Comparison of ENCODE assay signal across 20 cellular contexts in genomic region chr22:39635719-39636118, GRCh38.
DNase-seq lines count a peak whose midpoint lies in the region; ATAC-seq, FAIRE-seq and TF ChIP-seq lines count a peak whose summit lies in the region.
"Had no signal": no experiment of that assay in that cellular context is flagged by ENCODE, and none has a peak within 500 bp of the region (broad histone marks: within the 10 kb centered on the region; RNA-seq: fewer than 3 reads in every experiment).

No MANE protein-coding gene starts in this region.

- H3K36me3 Mint-ChIP-seq in endodermal cell (ENCODE audit: low read depth): no peaks in the 10 kb centered on the region
- H3K36me3 Mint-ChIP-seq: CD4-positive, CD25-positive, alpha-beta regulatory T cell had no signal

- H3K4me1 Mint-ChIP-seq in endodermal cell: peaks cover 1% of the 10 kb centered on the region

- H3K4me2 ChIP-seq in PC-9: peak overlapping the region; percentile 61

- peaks cover 34% of the 10 kb centered on the region for H3F3A ChIP-seq in PC-9 (ENCODE audit: insufficient read depth, low read depth)

- BruUV-seq in PC-9 (replicated peaks; lab: Mats Ljungman, UMichigan): no TSS peak

- intact Hi-C loops in Right ventricle myocardium inferior (cut with DNase I) (no loop called here), Right ventricle myocardium superior (cut with DNase I) (no loop called here), PC-9 (cut with micrococcal nuclease; ENCODE audit: unreplicated experiment) (no loop called here), body of pancreas (cut with DNase I) (no loop called here)

- in situ Hi-C loops in brain microvascular endothelial cell (cut with HindIII; ENCODE audit: low pct_ligation_motif_present, low sequenced_read_pairs): no loop called here

- no peaks in the 10 kb centered on the region for H4K20me1 ChIP-seq in PC-9 (ENCODE audit: insufficient read depth)

- H3K9me3 Mint-ChIP-seq in endodermal cell: no peaks in the 10 kb centered on the region

- H3K9ac ChIP-seq in endodermal cell (ENCODE audit: extremely low read depth, low read length, poor library complexity, severe bottlenecking): no peak overlapping the region

- H3K4me3 ChIP-seq in PC-9 (no peak overlapping the region), endodermal cell (ENCODE audit: low read length) (no peak overlapping the region), body of pancreas (no peak overlapping the region), brain microvascular endothelial cell (ENCODE audit: low read depth, low read length) (no peak overlapping the region)
- H3K4me3 ChIP-seq: HAP-1, K562, Peyer's patch had no signal

- H3K36me3 ChIP-seq in PC-9 (ENCODE audit: low read depth) (no peaks in the 10 kb centered on the region), endodermal cell (ENCODE audit: control insufficient read depth, insufficient read depth, low read length) (no peaks in the 10 kb centered on the region), body of pancreas (replicated peaks in 1 of 2; ENCODE audit: insufficient read depth in 1 of 2, low read depth in 2 of 2) (no peaks in the 10 kb centered on the region), brain microvascular endothelial cell (replicated peaks) (no peaks in the 10 kb centered on the region)
- H3K36me3 ChIP-seq: HAP-1, Peyer's patch had no signal

- POLR2A ChIA-PET in PC-9 (lab: Charles Lee; ENCODE audit: unreplicated experiment): interaction anchor here (0.6 kb wide), 1 partner anchor 110 kb away, joined by 3 read pairs; no protein-coding TSS in a partner anchor

- CTCF ChIA-PET in PC-9 (lab: Charles Lee): interaction anchor here (0.5 to 0.6 kb wide), 2 partner anchors 43 to 191 kb away, joined by 3 to 5 read pairs; no protein-coding TSS in a partner anchor

- no peaks in the 10 kb centered on the region for H3K27me3 ChIP-seq in PC-9 (ENCODE audit: insufficient read depth, low read depth)
- no peaks in the 10 kb centered on the region for H3K27me3 ChIP-seq in endodermal cell (ENCODE audit: control insufficient read depth, insufficient read depth, low read length, poor library complexity, severe bottlenecking)
- H3K27me3 ChIP-seq in body of pancreas: no peaks in the 10 kb centered on the region
- no peaks in the 10 kb centered on the region for H3K27me3 ChIP-seq in brain microvascular endothelial cell (replicated peaks)
- H3K27me3 ChIP-seq: Peyer's patch had no signal

- no peak for FAIRE-seq in urothelium cell line (lab: Jason Lieb, UNC)
- FAIRE-seq: A204.1, K562 had no signal

- no peak for TF ChIP-seq POLR2A in body of pancreas (IDR thresholded peaks at IDR 0.05)

- DNase-seq in Right ventricle myocardium inferior (ENCODE audit: missing footprints): peak; percentile 11
- no peak for DNase-seq in Right ventricle myocardium superior
- no peak for DNase-seq in PC-9
- peak; percentile 62 for DNase-seq in endodermal cell
- DNase-seq in urothelium cell line (ENCODE audit: low spot score): peak; percentile 39
- no peak for DNase-seq in body of pancreas
- DNase-seq in activated naive CD4-positive, alpha-beta T cell treated with Interleukin-2 at 50 U/mL for 16 hours: no peak
- DNase-seq in brain microvascular endothelial cell: no peak
- DNase-seq: Caco-2; CD4-positive, CD25-positive, alpha-beta regulatory T cell; DMS53; MV-4-11; NCI-H1417; NCI-H187 treated with DMSO at 0.1 percent for 48 hours; NCI-H510A; Peyer's patch; SIG-M5 had no signal

- H3K27ac Mint-ChIP-seq in endodermal cell: no peak overlapping the region

- 71 to 83% methylated on average over 1 to 6 of the region's 6 CpGs for WGBS in endodermal cell (ENCODE audit: insufficient coverage in 1 of 2, insufficient read length in 1 of 2), 2 experiments
- WGBS in body of pancreas, 2 donors: 61 to 79% methylated on average over 6 of the region's 6 CpGs

- ATAC-seq in Right ventricle myocardium inferior: no peak
- no peak for ATAC-seq in Right ventricle myocardium superior (ENCODE audit: poor library complexity)
- no peak for ATAC-seq in body of pancreas

- H3K9me3 ChIP-seq in PC-9 (ENCODE audit: insufficient read depth, low read depth) (no peaks in the 10 kb centered on the region), endodermal cell (ENCODE audit: control insufficient read depth, low read length) (no peaks in the 10 kb centered on the region), body of pancreas (no peaks in the 10 kb centered on the region)
- H3K9me3 ChIP-seq: Caco-2, HAP-1, Peyer's patch had no signal

- peak overlapping the region; percentile 55 for H3K27ac ChIP-seq in PC-9
- H3K27ac ChIP-seq in endodermal cell (ENCODE audit: low read depth, low read length): no peak overlapping the region
- H3K27ac ChIP-seq in body of pancreas: no peak overlapping the region
- no peak overlapping the region for H3K27ac ChIP-seq in brain microvascular endothelial cell
- H3K27ac ChIP-seq: Peyer's patch had no signal

- TF ChIP-seq CTCF in PC-9 (conservative IDR thresholded peaks at IDR 0.05) (no peak), endodermal cell (conservative IDR thresholded peaks at IDR 0.05) (no peak), body of pancreas (IDR thresholded peaks at IDR 0.05) (no peak), brain microvascular endothelial cell (IDR thresholded peaks at IDR 0.05; ENCODE audit: low read depth, low read length, missing control alignments) (no peak)

- no peaks in the 10 kb centered on the region for H3K27me3 Mint-ChIP-seq in endodermal cell (ENCODE audit: insufficient read depth)

- H3K79me2 ChIP-seq in PC-9 (ENCODE audit: low read depth): no peaks in the 10 kb centered on the region

- H3K4me1 ChIP-seq in PC-9 (replicated peaks; ENCODE audit: insufficient read depth): peaks cover 54% of the 10 kb centered on the region
- H3K4me1 ChIP-seq in endodermal cell (ENCODE audit: control insufficient read depth, insufficient read depth, low read length): no peaks in the 10 kb centered on the region
- no peaks in the 10 kb centered on the region for H3K4me1 ChIP-seq in body of pancreas
- H3K4me1 ChIP-seq: Caco-2, Peyer's patch had no signal

- no peak overlapping the region for H3K4me3 Mint-ChIP-seq in endodermal cell
- H3K4me3 Mint-ChIP-seq: CD4-positive, CD25-positive, alpha-beta regulatory T cell had no signal

- no peaks in the 10 kb centered on the region for H3K9me2 ChIP-seq in PC-9 (ENCODE audit: insufficient read depth)

- H2AFZ ChIP-seq in PC-9: no peak overlapping the region

Comparison
In these comparisons a context has a peak if more than half of its experiments do, and no peak if none do; other contexts are left out.
1. DNase-seq: peak in Right ventricle myocardium inferior (single experiment), endodermal cell (single experiment) and urothelium cell line (single experiment); none in Right ventricle myocardium superior (single experiment), PC-9 (0 of 2), body of pancreas (0 of 4), activated naive CD4-positive, alpha-beta T cell treated with Interleukin-2 at 50 U/mL for 16 hours (single experiment) and brain microvascular endothelial cell (single experiment).